ENCODE assay signal across 12 cellular contexts in the genomic region with DNA sequence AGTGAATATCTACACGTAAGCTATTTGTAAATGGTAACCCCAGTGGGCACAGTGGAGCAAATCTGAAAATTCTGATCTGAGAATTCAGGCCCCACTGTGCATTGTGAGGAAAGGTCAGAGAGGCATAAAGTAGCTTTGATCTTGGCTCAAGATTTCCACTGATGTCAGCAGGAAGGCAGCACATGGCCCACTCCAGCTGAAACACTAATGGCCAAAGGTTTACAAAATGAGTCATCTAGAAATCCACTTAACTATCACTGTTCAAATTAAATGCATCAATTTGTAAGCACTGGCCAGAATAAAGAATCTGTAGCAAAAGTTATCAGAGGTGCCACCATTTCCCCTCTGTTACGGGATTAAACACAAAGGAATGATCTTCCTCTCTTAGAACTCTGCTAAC.
DNase-seq lines count a peak whose midpoint lies in the region; ATAC-seq, FAIRE-seq and TF ChIP-seq lines count a peak whose summit lies in the region.
"Had no signal": no experiment of that assay in that cellular context is flagged by ENCODE, and none has a peak within 500 bp of the region (broad histone marks: within the 10 kb centered on the region; RNA-seq: fewer than 3 reads in every experiment).

No MANE protein-coding gene starts in this region.

- no peaks in the 10 kb centered on the region for H3K79me1 ChIP-seq in mesenchymal stem cell (replicated peaks; ENCODE audit: low read length, poor library complexity, severe bottlenecking)

- H3K27me3 Mint-ChIP-seq in mesothelial cell of epicardium (ENCODE audit: low read depth): no peaks in the 10 kb centered on the region
- H3K27me3 Mint-ChIP-seq: T-cell had no signal

- no peak for ATAC-seq in HG03520 (IDR thresholded peaks at IDR 0.05; ENCODE audit: unreplicated experiment)

- no peak overlapping the region for H3K23ac ChIP-seq in mesenchymal stem cell (ENCODE audit: low read length in 2 of 2)

- H3K36me3 Mint-ChIP-seq in mesothelial cell of epicardium: peaks cover 9% of the 10 kb centered on the region
- H3K36me3 Mint-ChIP-seq: T-cell had no signal

- H3K9me3 Mint-ChIP-seq in mesothelial cell of epicardium: peaks cover 3% of the 10 kb centered on the region
- H3K9me3 Mint-ChIP-seq: T-cell had no signal

- H3K9ac ChIP-seq in mesenchymal stem cell (ENCODE audit: low read length): no peak overlapping the region

- TF ChIP-seq CTCF in bronchial epithelial cell (IDR thresholded peaks at IDR 0.05; ENCODE audit: insufficient read depth, low read length, severe bottlenecking) (no peak), mesothelial cell of epicardium (IDR thresholded peaks at IDR 0.05; ENCODE audit: unreplicated experiment) (no peak)

- H2BK12ac ChIP-seq in mesenchymal stem cell (ENCODE audit: low read length in 2 of 2): no peak overlapping the region

- H3K18ac ChIP-seq in mesenchymal stem cell (ENCODE audit: low read depth in 1 of 2, low read length in 2 of 2): no peak overlapping the region

- no peak overlapping the region for H2BK5ac ChIP-seq in mesenchymal stem cell (ENCODE audit: low read depth, low read length, poor library complexity, severe bottlenecking)

- H3K9me3 ChIP-seq in MG63: peaks cover 2% of the 10 kb centered on the region; the same call in 1 of the 2 replicates
- H3K9me3 ChIP-seq in mesenchymal stem cell (ENCODE audit: control insufficient read depth, low read length): no peaks in the 10 kb centered on the region
- no peaks in the 10 kb centered on the region for H3K9me3 ChIP-seq in HAP-1

- H2AK5ac ChIP-seq in mesenchymal stem cell (ENCODE audit: low read length, severe bottlenecking): peak overlapping the region; percentile 40

- H3K36me3 ChIP-seq in MG63 (no peaks in the 10 kb centered on the region), bronchial epithelial cell (ENCODE audit: control insufficient read depth, insufficient read depth, low read length) (no peaks in the 10 kb centered on the region), mesenchymal stem cell (ENCODE audit: control insufficient read depth in 1 of 2, insufficient read depth in 2 of 2, low read depth in 1 of 2, low read length in 2 of 2) (peaks cover 0 to 5% of the 10 kb centered on the region in 2 experiments), HAP-1 (replicated peaks) (no peaks in the 10 kb centered on the region)

- H2BK15ac ChIP-seq in mesenchymal stem cell (ENCODE audit: low read depth, poor library complexity, severe bottlenecking): no peak overlapping the region

- H3K4ac ChIP-seq in mesenchymal stem cell (ENCODE audit: low read depth in 1 of 2, low read length in 2 of 2): no peak overlapping the region

- H3K27me3 ChIP-seq in MG63 (no peaks in the 10 kb centered on the region), bronchial epithelial cell (ENCODE audit: control insufficient read depth, insufficient read depth, low read length) (no peaks in the 10 kb centered on the region), mesenchymal stem cell (ENCODE audit: control insufficient read depth in 1 of 2, insufficient read depth in 1 of 2, low read length in 2 of 2) (no peaks in the 10 kb centered on the region), HAP-1 (ENCODE audit: low read depth) (no peaks in the 10 kb centered on the region)

- H3K27ac ChIP-seq in mesenchymal stem cell (ENCODE audit: low read length, poor library complexity, severe bottlenecking): peak overlapping the region; percentile 75

- no peaks in the 10 kb centered on the region for H3K4me1 Mint-ChIP-seq in mesothelial cell of epicardium

- no peak overlapping the region for H2BK120ac ChIP-seq in mesenchymal stem cell (ENCODE audit: low read depth, low read length)

- no peak overlapping the region for H3K14ac ChIP-seq in mesenchymal stem cell (ENCODE audit: low read length in 2 of 2)

- in situ Hi-C loops in HAP-1 (cut with MboI; ENCODE audit: low sequenced_read_pairs): no loop called here

- peak; percentile 14 for DNase-seq in COLO668 (lab: John Stamatoyannopoulos, UW; ENCODE audit: unreplicated experiment)
- DNase-seq in MG63: peak; percentile 62
- peak; percentile 77 for DNase-seq in bronchial epithelial cell (ENCODE audit: low read depth)
- peak; percentile 80 for DNase-seq in mesenchymal stem cell
- no peak for DNase-seq in mesothelial cell of epicardium (ENCODE audit: low spot score in 2 of 2, unreplicated experiment in 2 of 2)
- DNase-seq in HAP-1 (ENCODE audit: low spot score in 2 of 2): no peak
- no peak for DNase-seq in NOMO-1 treated with dmso at 0.1 percent for 144 hours (lab: John Stamatoyannopoulos, UW; ENCODE audit: unreplicated experiment)
- DNase-seq: activated T-cell treated with anti-CD3 and anti-CD28 coated beads for 4 hours, Calu3, cortex of kidney had no signal

- no peak overlapping the region for H3K27ac Mint-ChIP-seq in mesothelial cell of epicardium

- H2AFZ ChIP-seq in mesenchymal stem cell (ENCODE audit: low read depth, low read length): no peak overlapping the region

- H4K91ac ChIP-seq in mesenchymal stem cell (ENCODE audit: low read length): no peak overlapping the region

- H3K4me2 ChIP-seq in mesenchymal stem cell (ENCODE audit: low read length, poor library complexity, severe bottlenecking): no peak overlapping the region

- no peak overlapping the region for H4K8ac ChIP-seq in mesenchymal stem cell (ENCODE audit: low read length)

- no peaks in the 10 kb centered on the region for H3K4me1 ChIP-seq in mesenchymal stem cell (ENCODE audit: control insufficient read depth, insufficient read depth, low read depth, low read length)
- no peaks in the 10 kb centered on the region for H3K4me1 ChIP-seq in HAP-1

- H3K4me3 Mint-ChIP-seq in mesothelial cell of epicardium: no peak overlapping the region
- H3K4me3 Mint-ChIP-seq: T-cell had no signal

- no peak for FAIRE-seq in bronchial epithelial cell (lab: Jason Lieb, UNC)

- WGBS in mesenchymal stem cell: 97% methylated on average over 1 of the region's 2 CpGs

- H3K4me3 ChIP-seq in MG63 (no peak overlapping the region), bronchial epithelial cell (ENCODE audit: low read depth, low read length) (no peak overlapping the region), mesenchymal stem cell (ENCODE audit: insufficient read depth in 1 of 2, low read depth in 1 of 2, low read length in 2 of 2) (no peak overlapping the region), HAP-1 (no peak overlapping the region)

Comparison
In these comparisons a context has a peak if more than half of its experiments do, and no peak if none do; other contexts are left out.
1. DNase-seq: peak in COLO668 (single experiment), MG63 (single experiment), bronchial epithelial cell (single experiment) and mesenchymal stem cell (single experiment); none in mesothelial cell of epicardium (0 of 2), HAP-1 (0 of 2) and NOMO-1 treated with dmso at 0.1 percent for 144 hours (single experiment).